ENCODE assay signal across 22 cellular contexts in the genomic region with DNA sequence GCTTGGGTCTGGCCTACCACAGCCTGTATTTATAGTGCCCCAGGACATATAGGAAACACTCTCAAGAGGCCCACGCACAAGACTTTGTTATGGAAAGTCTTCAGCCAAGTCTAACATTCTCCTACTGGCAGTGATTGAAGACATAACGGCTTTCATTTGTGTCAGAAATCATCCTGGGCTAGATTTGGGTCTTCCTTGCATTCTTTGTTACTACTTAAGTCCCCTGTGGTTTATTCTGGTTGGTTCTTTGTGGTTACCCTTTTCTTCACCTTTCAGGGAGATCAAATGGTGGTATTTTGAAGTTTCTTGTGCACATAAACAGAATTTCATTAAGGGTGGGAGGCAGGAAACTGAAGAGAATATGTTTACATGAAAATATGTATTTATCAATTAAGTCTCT. TPM values are rescaled to one million over a fixed set of nuclear protein-coding genes. Genes with fewer than 3 reads are reported as not detected.
A peak's percentile ranks its signal among the peaks of the same experiment; 100 is the strongest.
DNase-seq lines count a peak whose midpoint lies in the region; ATAC-seq and TF ChIP-seq lines count a peak whose summit lies in the region.
"Had no signal": no experiment of that assay in that cellular context is flagged by ENCODE, and none has a peak within 500 bp of the region (broad histone marks: within the 10 kb centered on the region; RNA-seq: fewer than 3 reads in every experiment).

No MANE protein-coding gene starts in this region.

- H3K27ac ChIP-seq in OCI-LY7 (ENCODE audit: low read depth, low read length, poor library complexity, severe bottlenecking) = no peak overlapping the region
- H3K27ac ChIP-seq: adrenal gland, C4-2B, SJSA1, vagina had no signal

- H3K4me3 ChIP-seq in Loucy (ENCODE audit: low read length, poor library complexity, severe bottlenecking) (peak overlapping the region; percentile 27), OCI-LY7 (ENCODE audit: low read depth, low read length, poor library complexity, severe bottlenecking) (no peak overlapping the region)
- H3K4me3 ChIP-seq: adrenal gland, SJSA1, vagina had no signal

- peak overlapping the region; percentile 53 for H3K27ac Mint-ChIP-seq in activated naive CD8-positive, alpha-beta T cell treated with anti-CD3 and anti-CD28 coated beads, Interleukin-2, amount 50 U/mL, for 24 hours
- H3K27ac Mint-ChIP-seq in stimulated activated effector memory CD8-positive, alpha-beta T cell treated with anti-CD3 and anti-CD28 coated beads, Interleukin-12 subunit alpha, Interleukin-12 subunit beta, amount 100 ng/mL, for 72 hours = peak overlapping the region; percentile 82

- H3K36me3 ChIP-seq in Loucy (ENCODE audit: insufficient read depth, low read length) = peaks cover 42% of the 10 kb centered on the region; the same call in 1 of the 2 replicates
- peaks cover 74% of the 10 kb centered on the region for H3K36me3 ChIP-seq in OCI-LY7 (ENCODE audit: insufficient read depth, low read length)
- H3K36me3 ChIP-seq: adrenal gland, vagina had no signal

- no peaks in the 10 kb centered on the region for H3K79me2 ChIP-seq in Loucy (ENCODE audit: insufficient read depth, low read length)
- H3K79me2 ChIP-seq in OCI-LY7 (ENCODE audit: insufficient read depth, low read depth, low read length) = no peaks in the 10 kb centered on the region

- H3K4me3 Mint-ChIP-seq in activated T-cell treated with anti-CD3 and anti-CD28 coated beads, Interleukin-2, amount 50 U/mL, for 4 hours = no peak overlapping the region
- no peak overlapping the region for H3K4me3 Mint-ChIP-seq in activated naive CD8-positive, alpha-beta T cell treated with anti-CD3 and anti-CD28 coated beads, Interleukin-2, amount 50 U/mL, for 24 hours
- H3K4me3 Mint-ChIP-seq in stimulated activated effector memory CD8-positive, alpha-beta T cell treated with anti-CD3 and anti-CD28 coated beads, Interleukin-12 subunit alpha, Interleukin-12 subunit beta, amount 100 ng/mL, for 72 hours = no peak overlapping the region
- H3K4me3 Mint-ChIP-seq: neural crest cell had no signal

- H3K4me2 ChIP-seq in Loucy (ENCODE audit: low read depth, low read length, poor library complexity, severe bottlenecking) (peak overlapping the region; percentile 63), OCI-LY7 (ENCODE audit: low read length) (no peak overlapping the region)

- H3K27me3 ChIP-seq in Loucy (ENCODE audit: insufficient read depth, low read length, poor library complexity, severe bottlenecking) = no peaks in the 10 kb centered on the region
- H3K27me3 ChIP-seq: adrenal gland, SJSA1, vagina had no signal

- no peak overlapping the region for H3K9ac ChIP-seq in Loucy (ENCODE audit: low read depth, low read length, poor library complexity, severe bottlenecking)

- no peaks in the 10 kb centered on the region for H3K9me2 ChIP-seq in Loucy (replicated peaks; ENCODE audit: low read depth, low read length)
- H3K9me2 ChIP-seq in OCI-LY7 (ENCODE audit: insufficient read depth, low read length) = no peaks in the 10 kb centered on the region

- DNase-seq in activated T-cell treated with anti-CD3 and anti-CD28 coated beads, Interleukin-2, amount 50 U/mL, for 4 hours = no peak
- no peak for DNase-seq in activated T-cell treated with anti-CD3 and anti-CD28 coated beads, Interleukin-2, amount 50 U/mL, for 1 hour
- DNase-seq in activated naive CD8-positive, alpha-beta T cell treated with anti-CD3 and anti-CD28 coated beads, Interleukin-2, amount 50 U/mL, for 24 hours = no peak
- no peak for DNase-seq in stimulated activated effector memory CD8-positive, alpha-beta T cell treated with anti-CD3 and anti-CD28 coated beads, Interleukin-12 subunit alpha, Interleukin-12 subunit beta, amount 100 ng/mL, for 72 hours (ENCODE audit: low spot score in 2 of 2)
- DNase-seq in OCI-LY7 (ENCODE audit: low spot score) = no peak
- DNase-seq in pons (ENCODE audit: low spot score) = no peak
- no peak for DNase-seq in DMS79 (lab: John Stamatoyannopoulos, UW)
- DNase-seq: activated CD4-positive, CD25-positive, alpha-beta regulatory T cell; activated CD8-positive, alpha-beta memory T cell treated with anti-CD3 and anti-CD28 coated beads, Interleukin-2, amount 50 U/mL, for 48 hours; adrenal gland; caudate nucleus; left colon; NCI-H1694 treated with DMSO at 0.1 percent for 48 hours; NCI-H82; stimulated activated CD4-positive, alpha-beta T cell treated with anti-CD3 and anti-CD28 coated beads, Interleukin-4, amount 100 ng/mL, for 4 hours; T1000 had no signal

- H3K9me3 ChIP-seq in Loucy (ENCODE audit: insufficient read depth, low read depth, low read length) (no peaks in the 10 kb centered on the region), OCI-LY7 (ENCODE audit: low read length) (no peaks in the 10 kb centered on the region)
- H3K9me3 ChIP-seq: adrenal gland, SJSA1, vagina had no signal

- CTCF ChIA-PET in OCI-LY7 (lab: Charles Lee; ENCODE audit: unreplicated experiment) = no interaction called here

- no peak for TF ChIP-seq CTCF in Loucy (conservative IDR thresholded peaks at IDR 0.05; ENCODE audit: low read length)
- no peak for TF ChIP-seq CTCF in OCI-LY7 (conservative IDR thresholded peaks at IDR 0.05; ENCODE audit: low read length)

- H3K9me3 Mint-ChIP-seq in activated T-cell treated with anti-CD3 and anti-CD28 coated beads, Interleukin-2, amount 50 U/mL, for 4 hours = no peaks in the 10 kb centered on the region
- no peaks in the 10 kb centered on the region for H3K9me3 Mint-ChIP-seq in activated naive CD8-positive, alpha-beta T cell treated with anti-CD3 and anti-CD28 coated beads, Interleukin-2, amount 50 U/mL, for 24 hours
- H3K9me3 Mint-ChIP-seq in stimulated activated effector memory CD8-positive, alpha-beta T cell treated with anti-CD3 and anti-CD28 coated beads, Interleukin-12 subunit alpha, Interleukin-12 subunit beta, amount 100 ng/mL, for 72 hours = no peaks in the 10 kb centered on the region
- H3K9me3 Mint-ChIP-seq: neural crest cell had no signal

- peaks cover 50% of the 10 kb centered on the region for H3K4me1 ChIP-seq in Loucy (ENCODE audit: insufficient read depth, low read length, poor library complexity, severe bottlenecking)
- no peaks in the 10 kb centered on the region for H3K4me1 ChIP-seq in OCI-LY7 (ENCODE audit: insufficient read depth, low read length, poor library complexity, severe bottlenecking)
- H3K4me1 ChIP-seq: adrenal gland, SJSA1, vagina had no signal

- H3K36me3 Mint-ChIP-seq in activated T-cell treated with anti-CD3 and anti-CD28 coated beads, Interleukin-2, amount 50 U/mL, for 4 hours (ENCODE audit: insufficient read depth) = no peaks in the 10 kb centered on the region
- peaks cover 17% of the 10 kb centered on the region for H3K36me3 Mint-ChIP-seq in activated naive CD8-positive, alpha-beta T cell treated with anti-CD3 and anti-CD28 coated beads, Interleukin-2, amount 50 U/mL, for 24 hours (ENCODE audit: low read depth)
- H3K36me3 Mint-ChIP-seq in stimulated activated effector memory CD8-positive, alpha-beta T cell treated with anti-CD3 and anti-CD28 coated beads, Interleukin-12 subunit alpha, Interleukin-12 subunit beta, amount 100 ng/mL, for 72 hours = no peaks in the 10 kb centered on the region

- no TSS peak for BruUV-seq in OCI-LY7 (replicated peaks; lab: Mats Ljungman, UMichigan)

- intact Hi-C loops in OCI-LY7 (cut with micrococcal nuclease; ENCODE audit: unreplicated experiment) = no loop called here

- ATAC-seq in activated T-cell treated with anti-CD3 and anti-CD28 coated beads, Interleukin-2, amount 50 U/mL, for 4 hours = peak; percentile 34 to 38
- ATAC-seq in activated naive CD8-positive, alpha-beta T cell treated with anti-CD3 and anti-CD28 coated beads, Interleukin-2, amount 50 U/mL, for 24 hours = peak; percentile 40
- peak; percentile 39 for ATAC-seq in stimulated activated effector memory CD8-positive, alpha-beta T cell treated with anti-CD3 and anti-CD28 coated beads, Interleukin-12 subunit alpha, Interleukin-12 subunit beta, amount 100 ng/mL, for 72 hours
- ATAC-seq: left colon, Panc1 had no signal

- H4K20me1 ChIP-seq in Loucy (ENCODE audit: insufficient read depth, low read length, poor library complexity, severe bottlenecking) (no peaks in the 10 kb centered on the region), OCI-LY7 (ENCODE audit: insufficient read depth, low read length) (no peaks in the 10 kb centered on the region)

- POLR2A ChIA-PET in OCI-LY7 (lab: Charles Lee) = interaction anchor here (0.6 to 1.5 kb wide), 2 partner anchors 12 to 776 kb away, joined by 3 to 5 read pairs; no protein-coding TSS in a partner anchor

- H2AFZ ChIP-seq in Loucy (ENCODE audit: low read length) (no peak overlapping the region), OCI-LY7 (ENCODE audit: low read length) (no peak overlapping the region)

- peaks cover 22% of the 10 kb centered on the region for H3K4me1 Mint-ChIP-seq in activated T-cell treated with anti-CD3 and anti-CD28 coated beads, Interleukin-2, amount 50 U/mL, for 4 hours (ENCODE audit: low read depth)
- peaks cover 20% of the 10 kb centered on the region for H3K4me1 Mint-ChIP-seq in activated naive CD8-positive, alpha-beta T cell treated with anti-CD3 and anti-CD28 coated beads, Interleukin-2, amount 50 U/mL, for 24 hours
- peaks cover 18% of the 10 kb centered on the region for H3K4me1 Mint-ChIP-seq in stimulated activated effector memory CD8-positive, alpha-beta T cell treated with anti-CD3 and anti-CD28 coated beads, Interleukin-12 subunit alpha, Interleukin-12 subunit beta, amount 100 ng/mL, for 72 hours
- H3K4me1 Mint-ChIP-seq: neural crest cell had no signal

- no peaks in the 10 kb centered on the region for H3K27me3 Mint-ChIP-seq in activated T-cell treated with anti-CD3 and anti-CD28 coated beads, Interleukin-2, amount 50 U/mL, for 4 hours (ENCODE audit: low read depth)
- H3K27me3 Mint-ChIP-seq in activated naive CD8-positive, alpha-beta T cell treated with anti-CD3 and anti-CD28 coated beads, Interleukin-2, amount 50 U/mL, for 24 hours = no peaks in the 10 kb centered on the region

- H3F3A ChIP-seq in Loucy (ENCODE audit: low read depth) = 0 out of 2 replicates have a peak, but pooled peaks cover 11% of the 10 kb centered on the region

RNA-seq across cellular contexts. Expression of a gene that starts 37.7 kb away (rescaled TPM):
- total RNA-seq in activated T-cell treated with anti-CD3 and anti-CD28 coated beads, Interleukin-2, amount 50 U/mL, for 4 hours = 1 to 10 TPM; 2.9 to 3.9 (median 2.9) TPM
- total RNA-seq in OCI-LY7 (2014; rRNA removed; shearing (Covaris generic)) = 26.5 and 29.7 TPM in 2 replicates
- 38.9 and 50.7 TPM in 2 replicates for total RNA-seq in OCI-LY7 (2022)

RNA-seq across cellular contexts. Expression of a gene that starts 37.8 kb away (rescaled TPM):
- 1 to 10 TPM; 8.1 to 9.4 (median 9.4) TPM for total RNA-seq in activated T-cell treated with anti-CD3 and anti-CD28 coated beads, Interleukin-2, amount 50 U/mL, for 4 hours
- total RNA-seq in OCI-LY7 (2014; rRNA removed; shearing (Covaris generic)) = 34.3 and 48.0 TPM in 2 replicates
- 39.7 and 41.8 TPM in 2 replicates for total RNA-seq in OCI-LY7 (2022)

RNA-seq across cellular contexts. Expression of a gene that starts 56.1 kb away (rescaled TPM):
- total RNA-seq in activated T-cell treated with anti-CD3 and anti-CD28 coated beads, Interleukin-2, amount 50 U/mL, for 4 hours = 1 to 10 TPM; 5.8 to 7.5 (median 7.3) TPM
- total RNA-seq in OCI-LY7 (2014; rRNA removed; shearing (Covaris generic)) = 3.1 and 3.3 TPM in 2 replicates
- total RNA-seq in OCI-LY7 (2022) = 4.5 and 5.1 TPM in 2 replicates

RNA-seq across cellular contexts. Expression of a gene that starts 56.5 kb away (rescaled TPM):
- 10 to 100 TPM; 16.0 to 18.2 (median 16.4) TPM for total RNA-seq in activated T-cell treated with anti-CD3 and anti-CD28 coated beads, Interleukin-2, amount 50 U/mL, for 4 hours
- total RNA-seq in OCI-LY7 (2014; rRNA removed; shearing (Covaris generic)) = 24.0 and 24.3 TPM in 2 replicates
- total RNA-seq in OCI-LY7 (2022) = 23.3 and 24.0 TPM in 2 replicates

Comparison
In these comparisons a context has a peak if more than half of its experiments do, and no peak if none do; other contexts are left out.
1. RNA of a gene that starts 37.7 kb away (total RNA-seq): 26.5 to 50.7 TPM in OCI-LY7; 2.9 to 3.9 TPM in activated T-cell treated with anti-CD3 and anti-CD28 coated beads, Interleukin-2, amount 50 U/mL, for 4 hours; every median in the first group is over 4 times any median in the second.
2. Peak in every context shown above with its lines, with median percentiles within 50 percentile points of each other: ATAC-seq.